14 cellular contexts compared by ENCODE assay signal in the genomic region with DNA sequence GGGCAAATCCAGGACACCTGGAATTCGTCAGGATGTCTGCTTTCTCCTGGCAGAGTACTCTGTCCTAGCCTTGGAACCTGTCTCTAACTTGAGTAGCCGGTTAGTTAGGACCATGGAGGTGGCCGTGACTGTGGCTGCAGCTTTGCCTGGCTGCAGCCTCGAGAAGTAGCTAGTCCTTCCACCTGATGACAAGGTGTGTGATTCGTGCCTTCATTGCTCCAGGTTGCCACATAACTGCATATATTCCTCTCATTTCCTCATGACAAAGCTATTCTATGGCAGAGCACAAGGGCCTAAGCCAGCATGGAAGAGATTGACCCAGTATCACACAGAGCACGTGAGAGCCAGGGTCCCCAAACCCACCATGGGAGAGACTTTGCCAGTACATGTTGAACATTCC. TPM values are rescaled to one million over a fixed set of nuclear protein-coding genes. Genes with fewer than 3 reads are reported as not detected.
DNase-seq lines count a peak whose midpoint lies in the region; ATAC-seq, FAIRE-seq and TF ChIP-seq lines count a peak whose summit lies in the region.
"Had no signal": no experiment of that assay in that cellular context is flagged by ENCODE, and none has a peak within 500 bp of the region (broad histone marks: within the 10 kb centered on the region; RNA-seq: fewer than 3 reads in every experiment).

No MANE protein-coding gene starts in this region.

- no peaks in the 10 kb centered on the region for H3F3A ChIP-seq in GM23338 (replicated peaks; ENCODE audit: low read depth)

- H3K27ac Mint-ChIP-seq in GM23338 (peak overlapping the region; percentile 71), astrocyte (ENCODE audit: unreplicated experiment) (peak overlapping the region; percentile 68)

- no peak overlapping the region for H3K4me2 ChIP-seq in GM23338
- H3K4me2 ChIP-seq in astrocyte (ENCODE audit: low read length), result no peak overlapping the region

- DNase-seq in GM23338 (ENCODE audit: low spot score), result no peak
- DNase-seq in astrocyte (ENCODE audit: low read depth), result no peak
- DNase-seq in left colon, result no peak
- peak; percentile 19 for DNase-seq in small intestine
- DNase-seq in NCI-H146 treated with DMSO at 0.1 percent for 48 hours (lab: John Stamatoyannopoulos, UW; ENCODE audit: unreplicated experiment), result no peak
- no peak for DNase-seq in NCI-H748 (lab: John Stamatoyannopoulos, UW; ENCODE audit: unreplicated experiment)
- no peak for DNase-seq in activated effector memory CD4-positive, alpha-beta T cell treated with anti-CD3 and anti-CD28 coated beads, Interleukin-2, amount 50 U/mL, for 16 hours
- DNase-seq: C1 segment of cervical spinal cord, NCI-H1436, NCI-H2107, NCI-H345, NCI-H748 treated with DMSO at 0.1 percent for 48 hours had no signal

- H3K9ac ChIP-seq in astrocyte (ENCODE audit: low read length), result no peak overlapping the region

- H4K20me1 ChIP-seq in GM23338 (replicated peaks; ENCODE audit: insufficient read depth), result peaks cover 6% of the 10 kb centered on the region; the same call in 1 of the 2 replicates
- peaks cover 10% of the 10 kb centered on the region for H4K20me1 ChIP-seq in astrocyte (ENCODE audit: insufficient read depth, low read length)

- H3K4me3 Mint-ChIP-seq in GM23338 (no peak overlapping the region), astrocyte (ENCODE audit: unreplicated experiment) (no peak overlapping the region)

- H3K36me3 ChIP-seq in GM23338 (ENCODE audit: insufficient read depth), result peaks cover 3% of the 10 kb centered on the region
- H3K36me3 ChIP-seq in astrocyte (ENCODE audit: insufficient read depth, low read length), result no peaks in the 10 kb centered on the region
- peaks cover 3 to 5% of the 10 kb centered on the region in 2 donors for H3K36me3 ChIP-seq in small intestine (ENCODE audit: control insufficient read depth in 2 of 2, insufficient read depth in 2 of 2, low read length in 2 of 2)

- no peak overlapping the region for H2AFZ ChIP-seq in GM23338
- H2AFZ ChIP-seq in astrocyte (ENCODE audit: low read depth, low read length), result no peak overlapping the region

- FAIRE-seq in astrocyte (lab: Jason Lieb, UNC), result no peak
- FAIRE-seq in small intestine (lab: Jason Lieb, UNC), result no peak

- H3K27me3 ChIP-seq in GM23338 (ENCODE audit: insufficient read depth), result no peaks in the 10 kb centered on the region
- no peaks in the 10 kb centered on the region for H3K27me3 ChIP-seq in astrocyte (ENCODE audit: insufficient read depth, low read length)
- no peaks in the 10 kb centered on the region for H3K27me3 ChIP-seq in small intestine (ENCODE audit: control insufficient read depth in 2 of 2, insufficient read depth in 2 of 2, low read length in 2 of 2)

- H3K9me3 ChIP-seq in astrocyte (ENCODE audit: insufficient read depth, low read depth, low read length) (no peaks in the 10 kb centered on the region), small intestine (ENCODE audit: control insufficient read depth, low read depth) (no peaks in the 10 kb centered on the region)

- TF ChIP-seq CTCF in GM23338 (conservative IDR thresholded peaks at IDR 0.05; ENCODE audit: low read depth in 2 of 2) (no peak), astrocyte (IDR thresholded peaks at IDR 0.05; ENCODE audit: insufficient read depth, low read depth, low read length) (no peak)

- no peaks in the 10 kb centered on the region for H3K4me1 ChIP-seq in GM23338 (ENCODE audit: insufficient read depth)
- peaks cover 7% of the 10 kb centered on the region for H3K4me1 ChIP-seq in astrocyte (ENCODE audit: insufficient read depth, low read length)
- peaks cover 0 to 4% of the 10 kb centered on the region in 2 donors for H3K4me1 ChIP-seq in small intestine (ENCODE audit: control insufficient read depth in 2 of 2, insufficient read depth in 1 of 2, low read depth in 1 of 2, low read length in 1 of 2)

- 88 to 94% (median 90%) methylated on average over 6 of the region's 6 CpGs for WGBS in small intestine, 3 donors

- intact Hi-C loops in left colon (cut with DNase I, micrococcal nuclease), result no loop called here

- no peaks in the 10 kb centered on the region for H3K9me3 Mint-ChIP-seq in GM23338
- H3K9me3 Mint-ChIP-seq in astrocyte (ENCODE audit: unreplicated experiment), result no peaks in the 10 kb centered on the region

- peaks cover 5% of the 10 kb centered on the region for H3K27me3 Mint-ChIP-seq in GM23338 (ENCODE audit: insufficient read depth, low read depth, poor library complexity)
- H3K27me3 Mint-ChIP-seq in astrocyte (ENCODE audit: low read depth, unreplicated experiment), result no peaks in the 10 kb centered on the region

- peaks cover 3% of the 10 kb centered on the region; the same call in 2 of the 3 replicates for H3K4me1 Mint-ChIP-seq in GM23338
- peaks cover 18% of the 10 kb centered on the region for H3K4me1 Mint-ChIP-seq in astrocyte (ENCODE audit: low read depth, unreplicated experiment)

- H3K9me2 ChIP-seq in GM23338 (ENCODE audit: insufficient read depth), result no peaks in the 10 kb centered on the region

- H3K79me2 ChIP-seq in GM23338 (replicated peaks; ENCODE audit: insufficient read depth) (peaks cover 35% of the 10 kb centered on the region), astrocyte (ENCODE audit: insufficient read depth, low read length) (no peaks in the 10 kb centered on the region)

- no peak for ATAC-seq in GM23338
- ATAC-seq in left colon, result peak; percentile 39
- ATAC-seq: SK-N-SH treated with all-trans-retinoic acid at 6 μM for 48 hours had no signal

- H3K36me3 Mint-ChIP-seq in GM23338 (ENCODE audit: low read depth), result peaks cover 16% of the 10 kb centered on the region
- peaks cover 7% of the 10 kb centered on the region for H3K36me3 Mint-ChIP-seq in astrocyte (ENCODE audit: low read depth, unreplicated experiment)

- H3K4me3 ChIP-seq in GM23338 (no peak overlapping the region), astrocyte (ENCODE audit: insufficient read depth, low read depth, low read length) (no peak overlapping the region), small intestine (ENCODE audit: low read depth in 1 of 2, low read length in 2 of 2) (no peak overlapping the region)

- H3K27ac ChIP-seq in GM23338 (ENCODE audit: low read depth), result no peak overlapping the region
- no peak overlapping the region for H3K27ac ChIP-seq in astrocyte (ENCODE audit: low read depth, low read length)
- no peak overlapping the region for H3K27ac ChIP-seq in small intestine (ENCODE audit: low read depth in 1 of 2, low read length in 1 of 2)

TF ChIP-seq in GM23338, 12 proteins besides CTCF, POLR2A, EP300 and RAD21 (continues in another document):
- TF ChIP-seq, protein P1, sequence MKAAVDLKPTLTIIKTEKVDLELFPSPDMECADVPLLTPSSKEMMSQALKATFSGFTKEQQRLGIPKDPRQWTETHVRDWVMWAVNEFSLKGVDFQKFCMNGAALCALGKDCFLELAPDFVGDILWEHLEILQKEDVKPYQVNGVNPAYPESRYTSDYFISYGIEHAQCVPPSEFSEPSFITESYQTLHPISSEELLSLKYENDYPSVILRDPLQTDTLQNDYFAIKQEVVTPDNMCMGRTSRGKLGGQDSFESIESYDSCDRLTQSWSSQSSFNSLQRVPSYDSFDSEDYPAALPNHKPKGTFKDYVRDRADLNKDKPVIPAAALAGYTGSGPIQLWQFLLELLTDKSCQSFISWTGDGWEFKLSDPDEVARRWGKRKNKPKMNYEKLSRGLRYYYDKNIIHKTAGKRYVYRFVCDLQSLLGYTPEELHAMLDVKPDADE (IDR thresholded peaks at IDR 0.05), result no peak
- TF ChIP-seq CREB1 (CRISPR knock-in tag; IDR thresholded peaks at IDR 0.05; ENCODE audit: low read depth), result no peak
- TF ChIP-seq EZH2 (IDR thresholded peaks at IDR 0.05; ENCODE audit: low read depth, unreplicated experiment), result no peak

RNA-seq across cellular contexts. Expression of a gene that starts 39.8 kb away (rescaled TPM):
- 0.69 and 1.5 TPM in 2 replicates for total RNA-seq in GM23338 (2014; rRNA removed; shearing (Covaris generic))
- polyA plus RNA-seq in GM23338 (2016; fragmentation: Nextera tagmentation; extraction: Ambion mirVana) (0.76 and 0.92 TPM in 2 replicates), small intestine (under 1 TPM in 1 of 3 donors, not detected in 2; 0.16 TPM)
- total RNA-seq in astrocyte (not detected in 2 replicates), left colon (under 1 TPM; 0.22 to 0.27 TPM)
- total RNA-seq: Right ventricle myocardium inferior had no signal
